In genomic region chr10:84208023-84208422, GRCh38 we compare ENCODE assay signal across 11 cellular contexts. TPM values are rescaled to one million over a fixed set of nuclear protein-coding genes. Genes with fewer than 3 reads are reported as not detected.
"Had no signal": no experiment of that assay in that cellular context is flagged by ENCODE, and none has a peak within 500 bp of the region (broad histone marks: within the 10 kb centered on the region; RNA-seq: fewer than 3 reads in every experiment).

No MANE protein-coding gene starts in this region.

- H3K9me3 Mint-ChIP-seq: HFFc6, IgD-negative memory B cell had no signal

- H3K9me3 ChIP-seq: HAP-1 had no signal

- H3K9ac ChIP-seq: GM23248 had no signal

- ATAC-seq: HCT116, HepG2 had no signal

- H3K27ac Mint-ChIP-seq: HFFc6, IgD-negative memory B cell had no signal

- H3K36me3 ChIP-seq: HAP-1 had no signal

- H3K4me3 ChIP-seq: GM23248, HAP-1 had no signal

- H3K36me3 Mint-ChIP-seq: IgD-negative memory B cell had no signal

- H3K27ac ChIP-seq: GM23248, HL-60 had no signal

- H2AFZ ChIP-seq: GM23248 had no signal

- DNase-seq: GM23248, GOT3, H7, HFFc6 had no signal

- H3K4me1 ChIP-seq: HAP-1 had no signal

RNA-seq across cellular contexts. Expression of gene CDHR1, which starts 13.7 kb away (rescaled TPM):
- total RNA-seq: GM23248, HFFc6, HT1080 had no signal
- polyA plus RNA-seq: GM23248, IgD-negative memory B cell had no signal

RNA-seq across cellular contexts. Expression of gene LRIT2, which starts 17.3 kb away (rescaled TPM):
- total RNA-seq: GM23248, H4, H7, HepG2, HFFc6, HT1080 had no signal
- polyA plus RNA-seq: GM23248, HepG2, IgD-negative memory B cell had no signal

RNA-seq across cellular contexts. Expression of gene LRIT1, which starts 33.3 kb away (rescaled TPM):
- total RNA-seq: GM23248, H4, H7, HepG2, HFFc6, HT1080 had no signal
- polyA plus RNA-seq: GM23248, HepG2, IgD-negative memory B cell had no signal

RNA-seq across cellular contexts. Expression of gene GPR15LG, which starts 34.4 kb away (rescaled TPM):
- total RNA-seq: GM23248, H4, H7, HepG2, HFFc6, HT1080 had no signal
- polyA plus RNA-seq: GM23248, HepG2, IgD-negative memory B cell had no signal

RNA-seq across cellular contexts. Expression of gene RGR, which starts 36.8 kb away (rescaled TPM):
- total RNA-seq: GM23248, H4, H7, HFFc6, HT1080 had no signal
- polyA plus RNA-seq: GM23248, IgD-negative memory B cell had no signal
